29 cellular contexts compared by ENCODE assay signal in genomic region chr3:45819543-45819942, GRCh38. TPM values are rescaled to one million over a fixed set of nuclear protein-coding genes. Genes with fewer than 3 reads are reported as not detected.
DNase-seq lines count a peak whose midpoint lies in the region; ATAC-seq and TF ChIP-seq lines count a peak whose summit lies in the region.
"Had no signal": no experiment of that assay in that cellular context is flagged by ENCODE, and none has a peak within 500 bp of the region (broad histone marks: within the 10 kb centered on the region; RNA-seq: fewer than 3 reads in every experiment).

No MANE protein-coding gene starts in this region.

- H3K4me3 ChIP-seq in HCT116 (replicated peaks in 1 of 2; ENCODE audit: low read depth in 1 of 2, low read length in 2 of 2) = no peak overlapping the region
- H3K4me3 ChIP-seq in choroid plexus epithelial cell (ENCODE audit: low read depth, low read length) = no peak overlapping the region
- no peak overlapping the region for H3K4me3 ChIP-seq in hepatocyte
- H3K4me3 ChIP-seq: breast epithelium, colonic mucosa, pancreas, right atrium auricular region had no signal

- BruUV-seq in HCT116 (replicated peaks; lab: Mats Ljungman, UMichigan) = no TSS peak

- peak overlapping the region; percentile 64 for H3K4me2 ChIP-seq in HCT116 (ENCODE audit: low read length)
- H3K4me2 ChIP-seq in hepatocyte = no peak overlapping the region

- no peak for DNase-seq in HCT116 (ENCODE audit: low read depth, low spot score)
- DNase-seq in choroid plexus epithelial cell (ENCODE audit: low read depth) = peak; percentile 14
- DNase-seq in hepatocyte (ENCODE audit: low spot score) = no peak
- DNase-seq in T-helper 9 cell = no peak
- no peak for DNase-seq in activated T-helper 2 cell treated with anti-CD3 and anti-CD28 coated beads, Interferon-gamma antibody, Interleukin-2, Interleukin-4, amounts not matched to agents 10 μg/mL and 5 μg/mL and 100 μg/mL, durations not matched to agents 14 hours and 24 hours and 36 hours (ENCODE audit: low spot score)
- DNase-seq: activated CD4-positive, CD25-positive, alpha-beta regulatory T cell; AML-193; amygdala; CD4-positive, alpha-beta T cell; colonic mucosa; effector memory CD4-positive, alpha-beta T cell; head of caudate nucleus; left colon; NCI-H2081 treated with DMSO at 0.1 percent for 48 hours; NCI-H226; NCI-H82; pancreas; stimulated activated CD4-positive, alpha-beta T cell treated with anti-CD3 and anti-CD28 coated beads, Interleukin-4, amount 100 ng/mL, for 1 hour; T-helper 1 cell had no signal

- peak overlapping the region; percentile 97; the same call in 1 of the 2 replicates for H3K27ac ChIP-seq in HCT116 (ENCODE audit: low read depth, low read length)
- H3K27ac ChIP-seq in hepatocyte = peak overlapping the region; percentile 96
- H3K27ac ChIP-seq: colonic mucosa, right atrium auricular region had no signal

- no peak for TF ChIP-seq RAD21 in HCT116 (IDR thresholded peaks at IDR 0.05; ENCODE audit: low read depth)

- H3K36me3 ChIP-seq in HCT116 (ENCODE audit: control insufficient read depth in 1 of 2, insufficient read depth in 2 of 2, low read length in 2 of 2) (no peaks in the 10 kb centered on the region), hepatocyte (replicated peaks; ENCODE audit: insufficient read depth, low read depth) (no peaks in the 10 kb centered on the region)
- H3K36me3 ChIP-seq: breast epithelium, pancreas had no signal

- H3K9me2 ChIP-seq in HCT116 (ENCODE audit: insufficient read depth) = no peaks in the 10 kb centered on the region
- no peaks in the 10 kb centered on the region for H3K9me2 ChIP-seq in hepatocyte (replicated peaks; ENCODE audit: insufficient read depth)

- H3K9me3 ChIP-seq in HCT116 (ENCODE audit: control insufficient read depth in 1 of 2, insufficient read depth in 1 of 2, low read depth in 1 of 2, low read length in 2 of 2) (peaks cover 0 to 3% of the 10 kb centered on the region in 2 experiments; a peak in 1 of 4 replicates), hepatocyte (ENCODE audit: low read depth) (no peaks in the 10 kb centered on the region)
- H3K9me3 ChIP-seq: colonic mucosa, pancreas, right atrium auricular region had no signal

- TF ChIP-seq POLR2A in HCT116 (IDR thresholded peaks at IDR 0.05; ENCODE audit: borderline replicate concordance, extremely low read depth, insufficient read depth, insufficient read length) = no peak

- ATAC-seq in HCT116 (no peak), HG02852 (IDR thresholded peaks at IDR 0.05; ENCODE audit: unreplicated experiment) (no peak), GM19351 (IDR thresholded peaks at IDR 0.05; ENCODE audit: unreplicated experiment) (no peak)
- ATAC-seq: esophagus mucosa, left colon, pancreas had no signal

- 87% methylated on average over 2 of the region's 2 CpGs for WGBS in hepatocyte (ENCODE audit: low lambda C conversion rate, missing lambda C conversion rate)

- H2AFZ ChIP-seq in HCT116 (ENCODE audit: low read depth, low read length, poor library complexity, severe bottlenecking) (no peak overlapping the region), hepatocyte (no peak overlapping the region)

- CTCF ChIA-PET in HCT116 (lab: Charles Lee) = no interaction called here

- intact Hi-C loops in HCT116 (cut with micrococcal nuclease) = no loop called here
- intact Hi-C loops in activated T-helper 2 cell treated with anti-CD3 and anti-CD28 coated beads, Interferon-gamma antibody, Interleukin-2, Interleukin-4, amounts not matched to agents 10 μg/mL and 5 μg/mL and 100 μg/mL, durations not matched to agents 14 hours and 24 hours and 36 hours (cut with micrococcal nuclease) = no loop called here

- no peaks in the 10 kb centered on the region for H3K27me3 ChIP-seq in HCT116 (ENCODE audit: insufficient read depth, low read length)
- no peaks in the 10 kb centered on the region for H3K27me3 ChIP-seq in hepatocyte
- H3K27me3 ChIP-seq: breast epithelium, colonic mucosa, pancreas, right atrium auricular region had no signal

- H3K9me3 Mint-ChIP-seq in activated T-helper 2 cell treated with anti-CD3 and anti-CD28 coated beads, Interferon-gamma antibody, Interleukin-2, Interleukin-4, amounts not matched to agents 10 μg/mL and 5 μg/mL and 100 μg/mL, durations not matched to agents 14 hours and 24 hours and 36 hours = no peaks in the 10 kb centered on the region
- H3K9me3 Mint-ChIP-seq: activated naive CD4-positive, alpha-beta T cell treated with anti-CD3 and anti-CD28 coated beads, Interleukin-2, amount 50 U/mL, for 24 hours had no signal

- H3K36me3 Mint-ChIP-seq in activated T-helper 2 cell treated with anti-CD3 and anti-CD28 coated beads, Interferon-gamma antibody, Interleukin-2, Interleukin-4, amounts not matched to agents 10 μg/mL and 5 μg/mL and 100 μg/mL, durations not matched to agents 14 hours and 24 hours and 36 hours (ENCODE audit: low read depth) = no peaks in the 10 kb centered on the region

- H3K4me3 Mint-ChIP-seq in activated T-helper 2 cell treated with anti-CD3 and anti-CD28 coated beads, Interferon-gamma antibody, Interleukin-2, Interleukin-4, amounts not matched to agents 10 μg/mL and 5 μg/mL and 100 μg/mL, durations not matched to agents 14 hours and 24 hours and 36 hours (ENCODE audit: low read depth) = no peak overlapping the region
- H3K4me3 Mint-ChIP-seq: activated naive CD4-positive, alpha-beta T cell treated with anti-CD3 and anti-CD28 coated beads, Interleukin-2, amount 50 U/mL, for 24 hours; CD4-positive, alpha-beta T cell; IgD-negative memory B cell had no signal

- TF ChIP-seq CTCF in HCT116 (IDR thresholded peaks at IDR 0.05 in 2 of 3, conservative IDR thresholded peaks at IDR 0.05 in 1 of 3; ENCODE audit: borderline replicate concordance in 1 of 3, insufficient read depth in 1 of 3, low read depth in 2 of 3, low read length in 2 of 3) (no peak), choroid plexus epithelial cell (conservative IDR thresholded peaks at IDR 0.05; ENCODE audit: low read depth, low read length) (no peak), hepatocyte (IDR thresholded peaks at IDR 0.05; ENCODE audit: poor library complexity) (no peak)

- no peaks in the 10 kb centered on the region for H4K20me1 ChIP-seq in HCT116 (ENCODE audit: insufficient read depth)
- no peaks in the 10 kb centered on the region for H4K20me1 ChIP-seq in hepatocyte (ENCODE audit: insufficient read depth, poor library complexity, severe bottlenecking)

- POLR2A ChIA-PET in HCT116 (lab: Charles Lee) = no interaction called here

- H3K4me1 Mint-ChIP-seq in activated T-helper 2 cell treated with anti-CD3 and anti-CD28 coated beads, Interferon-gamma antibody, Interleukin-2, Interleukin-4, amounts not matched to agents 10 μg/mL and 5 μg/mL and 100 μg/mL, durations not matched to agents 14 hours and 24 hours and 36 hours (ENCODE audit: low read depth) = peaks cover 2% of the 10 kb centered on the region
- H3K4me1 Mint-ChIP-seq: activated naive CD4-positive, alpha-beta T cell treated with anti-CD3 and anti-CD28 coated beads, Interleukin-2, amount 50 U/mL, for 24 hours had no signal

- RAD21 ChIA-PET in HCT116 (lab: Charles Lee; ENCODE audit: low non-redundant PET in 1 of 2, low total read pairs in 2 of 2, uncharacterized antibody in 2 of 2, unreplicated experiment in 2 of 2) = no interaction called here

- no peak overlapping the region for H3K27ac Mint-ChIP-seq in activated T-helper 2 cell treated with anti-CD3 and anti-CD28 coated beads, Interferon-gamma antibody, Interleukin-2, Interleukin-4, amounts not matched to agents 10 μg/mL and 5 μg/mL and 100 μg/mL, durations not matched to agents 14 hours and 24 hours and 36 hours
- H3K27ac Mint-ChIP-seq: activated naive CD4-positive, alpha-beta T cell treated with anti-CD3 and anti-CD28 coated beads, Interleukin-2, amount 50 U/mL, for 24 hours; CD4-positive, alpha-beta T cell; IgD-negative memory B cell had no signal

- H3K4me1 ChIP-seq in HCT116 (ENCODE audit: control insufficient read depth in 1 of 2, insufficient read depth in 2 of 2, low read length in 2 of 2) (peaks cover 42 to 47% of the 10 kb centered on the region in 2 experiments), hepatocyte (ENCODE audit: insufficient read depth) (peaks cover 17% of the 10 kb centered on the region)

- H3K79me2 ChIP-seq in HCT116 (ENCODE audit: insufficient read depth, low read length) = no peaks in the 10 kb centered on the region
- H3K79me2 ChIP-seq in hepatocyte = no peaks in the 10 kb centered on the region

- H3K27me3 Mint-ChIP-seq in activated T-helper 2 cell treated with anti-CD3 and anti-CD28 coated beads, Interferon-gamma antibody, Interleukin-2, Interleukin-4, amounts not matched to agents 10 μg/mL and 5 μg/mL and 100 μg/mL, durations not matched to agents 14 hours and 24 hours and 36 hours (ENCODE audit: low read depth) = peaks cover 18% of the 10 kb centered on the region
- H3K27me3 Mint-ChIP-seq: activated naive CD4-positive, alpha-beta T cell treated with anti-CD3 and anti-CD28 coated beads, Interleukin-2, amount 50 U/mL, for 24 hours; CD4-positive, alpha-beta T cell; IgD-negative memory B cell had no signal

- no peak overlapping the region for H3K9ac ChIP-seq in HCT116 (ENCODE audit: low read length)

TF ChIP-seq in HCT116, 20 proteins besides CTCF, POLR2A, EP300 and RAD21:
- TF ChIP-seq YY1 (IDR thresholded peaks at IDR 0.05; ENCODE audit: extremely low read depth, insufficient replicate concordance, low read depth, low read length) (no peak), TCF7L2 (IDR thresholded peaks at IDR 0.05; ENCODE audit: borderline replicate concordance, extremely low read depth, insufficient read depth, insufficient read length) (no peak), CEBPB (IDR thresholded peaks at IDR 0.05; ENCODE audit: low read depth) (no peak), ZNF274 (IDR thresholded peaks at IDR 0.05; ENCODE audit: low read depth, low read length) (no peak)

RNA-seq across cellular contexts. Expression of gene LZTFL1, which starts 22.4 kb away (rescaled TPM):
- 21.0 TPM for total RNA-seq in HCT116 (2021; ENCODE audit: unreplicated experiment)
- polyA plus RNA-seq in HCT116 (2012) = 9.1 and 14.5 TPM in 2 replicates
- total RNA-seq in hepatocyte = 24.8 and 25.1 TPM in 2 replicates
- 11.7 and 14.3 TPM in 2 replicates for polyA plus RNA-seq in hepatocyte
- 3.2 and 4.6 TPM in 2 replicates for total RNA-seq in activated T-helper 2 cell treated with anti-CD3 and anti-CD28 coated beads, Interferon-gamma antibody, Interleukin-2, Interleukin-4, amounts not matched to agents 10 μg/mL and 5 μg/mL and 100 μg/mL, durations not matched to agents 14 hours and 24 hours and 36 hours

RNA-seq across cellular contexts. Expression of gene SLC6A20, which starts 23.2 kb away (rescaled TPM):
- total RNA-seq in HCT116 (2021; ENCODE audit: unreplicated experiment) (0.89 TPM), hepatocyte (9.6 and 11.5 TPM in 2 replicates)
- 0.78 and 1.8 TPM in 2 replicates for polyA plus RNA-seq in HCT116 (2012)
- polyA plus RNA-seq in hepatocyte = 3.7 and 5.7 TPM in 2 replicates
- not detected in 2 replicates for total RNA-seq in activated T-helper 2 cell treated with anti-CD3 and anti-CD28 coated beads, Interferon-gamma antibody, Interleukin-2, Interleukin-4, amounts not matched to agents 10 μg/mL and 5 μg/mL and 100 μg/mL, durations not matched to agents 14 hours and 24 hours and 36 hours
- total RNA-seq: CD4-positive, alpha-beta T cell; H1; right atrium auricular region; ureter had no signal
- polyA plus RNA-seq: neural cell had no signal
